8 cellular contexts compared by ENCODE assay signal in the genomic region with DNA sequence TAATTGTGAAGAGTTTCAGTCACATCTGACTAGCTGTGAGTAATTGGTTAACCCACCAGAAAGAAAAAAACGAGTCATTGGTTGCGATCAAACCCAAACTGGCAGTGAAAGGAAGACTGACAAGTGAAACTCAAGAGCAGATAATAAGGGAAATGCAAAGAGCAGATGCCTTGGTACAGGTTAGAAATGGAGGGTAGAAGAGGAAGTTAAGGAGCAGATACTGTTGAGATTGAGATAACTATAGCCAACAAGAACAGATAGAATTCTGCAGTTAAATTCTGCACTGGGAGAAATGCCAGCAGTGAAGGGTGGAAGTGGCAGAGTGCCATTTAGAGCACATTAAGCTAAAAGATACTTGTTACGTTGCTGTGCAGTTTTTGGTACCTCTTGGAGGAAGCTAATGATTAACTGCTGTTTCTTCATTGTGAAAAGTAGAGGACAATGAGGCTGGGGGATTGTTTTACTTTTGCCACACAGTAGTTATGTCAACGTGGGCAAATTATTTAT.
A peak's percentile ranks its signal among the peaks of the same experiment; 100 is the strongest.
DNase-seq lines count a peak whose midpoint lies in the region; ATAC-seq and TF ChIP-seq lines count a peak whose summit lies in the region.

No MANE protein-coding gene starts in this region.

- H3K9me3 ChIP-seq in CD4-positive, alpha-beta T cell (ENCODE audit: control insufficient read depth, low read length) = no peaks in the 10 kb centered on the region

- peaks cover 57% of the 10 kb centered on the region for H3K36me3 Mint-ChIP-seq in CD4-positive, alpha-beta T cell (ENCODE audit: low read depth)
- peaks cover 22% of the 10 kb centered on the region for H3K36me3 Mint-ChIP-seq in osteocyte (ENCODE audit: unreplicated experiment)

- H3K4me3 Mint-ChIP-seq in CD4-positive, alpha-beta T cell = no peak overlapping the region
- no peak overlapping the region for H3K4me3 Mint-ChIP-seq in osteocyte (ENCODE audit: unreplicated experiment)

- H3K27ac ChIP-seq in CD4-positive, alpha-beta T cell (ENCODE audit: low read depth, low read length) = no peak overlapping the region

- H3K4me1 Mint-ChIP-seq in CD4-positive, alpha-beta T cell (ENCODE audit: low read depth) = peaks cover 25% of the 10 kb centered on the region
- peaks cover 12% of the 10 kb centered on the region for H3K4me1 Mint-ChIP-seq in osteocyte (ENCODE audit: unreplicated experiment)

- no peak for DNase-seq in CD4-positive, alpha-beta T cell
- DNase-seq in NCI-H2227 (lab: John Stamatoyannopoulos, UW; ENCODE audit: unreplicated experiment) = peak; percentile 11
- peak; percentile 38 for DNase-seq in cerebellum (ENCODE audit: low spot score)
- DNase-seq in osteocyte (ENCODE audit: extremely low spot score, unreplicated experiment) = no peak
- DNase-seq in NCI-H526 treated with DMSO at 0.1 percent for 48 hours (lab: John Stamatoyannopoulos, UW) = no peak
- no peak for DNase-seq in islet precursor cell

- CTCF ChIA-PET in CD4-positive, alpha-beta T cell (lab: Charles Lee) = no interaction called here

- ATAC-seq in CD4-positive, alpha-beta T cell (ENCODE audit: poor library complexity) = no peak
- ATAC-seq in GM18870 (IDR thresholded peaks at IDR 0.05; ENCODE audit: unreplicated experiment) (peak; percentile 95), HG02981 (IDR thresholded peaks at IDR 0.05; ENCODE audit: unreplicated experiment) (peak; percentile 88)

- no peaks in the 10 kb centered on the region for H3K9me3 Mint-ChIP-seq in CD4-positive, alpha-beta T cell
- H3K9me3 Mint-ChIP-seq in osteocyte (ENCODE audit: unreplicated experiment) = no peaks in the 10 kb centered on the region

- no peaks in the 10 kb centered on the region for H3K27me3 Mint-ChIP-seq in CD4-positive, alpha-beta T cell
- H3K27me3 Mint-ChIP-seq in osteocyte (ENCODE audit: unreplicated experiment) = no peaks in the 10 kb centered on the region

- no peaks in the 10 kb centered on the region for H3K27me3 ChIP-seq in CD4-positive, alpha-beta T cell (ENCODE audit: control insufficient read depth, insufficient read depth, low read length)

- intact Hi-C loops in CD4-positive, alpha-beta T cell (cut with DNase I, micrococcal nuclease) = no loop called here

- POLR2A ChIA-PET in CD4-positive, alpha-beta T cell (lab: Charles Lee) = interaction anchor here (1.0 to 1.8 kb wide), 2 partner anchors 64 to 68 kb away, joined by 3 read pairs; no protein-coding TSS in a partner anchor

- peak overlapping the region; percentile 6 for H3K27ac Mint-ChIP-seq in CD4-positive, alpha-beta T cell
- H3K27ac Mint-ChIP-seq in osteocyte (ENCODE audit: unreplicated experiment) = peak overlapping the region; percentile 1

- no peak for TF ChIP-seq CTCF in CD4-positive, alpha-beta T cell (IDR thresholded peaks at IDR 0.05)
- no peak for TF ChIP-seq CTCF in osteocyte (IDR thresholded peaks at IDR 0.05)

Comparison
In these comparisons a context has a peak if more than half of its experiments do, and no peak if none do; other contexts are left out.
1. DNase-seq: peak in NCI-H2227 (single experiment) and cerebellum (single experiment); none in CD4-positive, alpha-beta T cell (0 of 10), osteocyte (single experiment), NCI-H526 treated with DMSO at 0.1 percent for 48 hours (single experiment) and islet precursor cell (single experiment).